ENCODE assay signal across 24 cellular contexts in the genomic region with DNA sequence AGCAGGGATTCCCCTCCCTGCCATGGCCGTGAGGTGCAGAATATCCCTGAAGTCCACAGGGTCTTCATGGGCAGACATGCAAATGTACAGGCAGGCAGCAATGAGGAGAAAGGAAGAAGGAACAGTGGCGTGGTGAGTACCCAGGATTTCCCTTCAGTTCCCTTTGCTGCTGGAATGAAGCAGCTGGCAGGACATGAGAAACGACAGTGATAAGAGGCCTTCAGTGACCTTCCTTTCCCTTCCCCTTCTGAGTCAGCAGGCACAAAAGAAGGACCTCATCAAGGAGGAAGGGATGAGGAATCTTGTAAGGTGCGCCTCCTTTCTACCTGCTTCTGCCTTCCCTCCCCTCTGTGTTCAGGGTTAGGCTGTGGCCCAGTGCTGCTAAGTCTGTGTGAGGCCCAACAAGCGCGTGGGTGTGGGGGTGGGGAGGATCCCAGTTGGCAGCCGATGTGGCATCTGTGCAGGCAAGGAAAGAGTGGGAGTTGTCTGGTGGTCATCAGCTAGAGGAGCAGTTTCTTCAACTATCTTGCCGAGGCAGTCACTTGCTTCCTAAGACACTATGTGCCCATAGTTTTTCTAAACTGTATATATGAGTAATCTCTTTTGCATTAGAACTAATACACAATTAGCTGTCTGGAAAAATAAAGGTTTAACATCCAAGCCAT. TPM values are rescaled to one million over a fixed set of nuclear protein-coding genes. Genes with fewer than 3 reads are reported as not detected.
DNase-seq lines count a peak whose midpoint lies in the region; ATAC-seq, FAIRE-seq and TF ChIP-seq lines count a peak whose summit lies in the region.
"Had no signal": no experiment of that assay in that cellular context is flagged by ENCODE, and none has a peak within 500 bp of the region (broad histone marks: within the 10 kb centered on the region; RNA-seq: fewer than 3 reads in every experiment).

No MANE protein-coding gene starts in this region.

- H3K27me3 Mint-ChIP-seq in astrocyte (ENCODE audit: low read depth, unreplicated experiment), result no peaks in the 10 kb centered on the region
- H3K27me3 Mint-ChIP-seq in activated CD8-positive, alpha-beta memory T cell treated with anti-CD3 and anti-CD28 coated beads, Interleukin-2, amount 10 ng/mL, durations not matched to agents 7 days and 5 days, result no peaks in the 10 kb centered on the region
- H3K27me3 Mint-ChIP-seq: activated naive CD8-positive, alpha-beta T cell treated with anti-CD3 and anti-CD28 coated beads, Interleukin-2, amount 10 ng/mL, durations not matched to agents 7 days and 5 days; CD4-positive, alpha-beta memory T cell; naive thymus-derived CD4-positive, alpha-beta T cell; stimulated activated naive B cell treated with anti-CD40 and anti-IgM and Interleukin-4, amounts not matched to agents 10 μg/mL and 1 μg/mL and 100 μg/mL, for 72 hours had no signal

- no peak overlapping the region for H2BK15ac ChIP-seq in neuronal stem cell (ENCODE audit: low read length)

- H3K4me1 Mint-ChIP-seq in astrocyte (ENCODE audit: low read depth, unreplicated experiment), result peaks cover 33% of the 10 kb centered on the region
- no peaks in the 10 kb centered on the region for H3K4me1 Mint-ChIP-seq in activated CD8-positive, alpha-beta memory T cell treated with anti-CD3 and anti-CD28 coated beads, Interleukin-2, amount 10 ng/mL, durations not matched to agents 7 days and 5 days
- H3K4me1 Mint-ChIP-seq: activated naive CD8-positive, alpha-beta T cell treated with anti-CD3 and anti-CD28 coated beads, Interleukin-2, amount 10 ng/mL, durations not matched to agents 7 days and 5 days; stimulated activated naive B cell treated with anti-CD40 and anti-IgM and Interleukin-4, amounts not matched to agents 10 μg/mL and 1 μg/mL and 100 μg/mL, for 72 hours had no signal

- no peak overlapping the region for H4K91ac ChIP-seq in neuronal stem cell (ENCODE audit: low read depth, low read length, poor library complexity)

- H3K4ac ChIP-seq in neuronal stem cell (ENCODE audit: low read length), result no peak overlapping the region

- TF ChIP-seq CTCF in astrocyte (IDR thresholded peaks at IDR 0.05; ENCODE audit: insufficient read depth, low read depth, low read length) (no peak), heart right ventricle (IDR thresholded peaks at IDR 0.05) (no peak)

- H3K79me2 ChIP-seq in astrocyte (ENCODE audit: insufficient read depth, low read length), result peaks cover 10% of the 10 kb centered on the region

- peaks cover 17% of the 10 kb centered on the region for H3K36me3 ChIP-seq in astrocyte (ENCODE audit: insufficient read depth, low read length)
- H3K36me3 ChIP-seq in heart right ventricle, result peaks cover 0 to 94% (median 17%) of the 10 kb centered on the region in 9 donors
- H3K36me3 ChIP-seq in neuronal stem cell (replicated peaks in 1 of 2; ENCODE audit: control insufficient read depth in 2 of 2, insufficient read depth in 2 of 2, low read length in 2 of 2), result peaks cover 13 to 96% of the 10 kb centered on the region in 2 donors

- H3K4me1 ChIP-seq in astrocyte (ENCODE audit: insufficient read depth, low read length) (peaks cover 4% of the 10 kb centered on the region), heart right ventricle (peaks cover 10 to 52% (median 31%) of the 10 kb centered on the region in 9 donors), neuronal stem cell (ENCODE audit: control insufficient read depth in 2 of 2, insufficient read depth in 1 of 2, low read depth in 1 of 2, low read length in 2 of 2) (no peaks in the 10 kb centered on the region)

- H3K18ac ChIP-seq in neuronal stem cell (ENCODE audit: low read length), result peak overlapping the region; percentile 3

- no peak overlapping the region for H2BK120ac ChIP-seq in neuronal stem cell (ENCODE audit: low read depth, low read length)

- WGBS in heart right ventricle, 2 donors, result 54 to 63% methylated on average over 8 of the region's 8 CpGs
- WGBS in neuronal stem cell (ENCODE audit: extremely low coverage in 2 of 2, insufficient read length in 2 of 2, insufficient replicate concordance in 1 of 2), 2 donors, result no CpG with 5 or more reads among the region's 8 CpGs

- H3K4me3 Mint-ChIP-seq in astrocyte (ENCODE audit: unreplicated experiment), result peak overlapping the region; percentile 51
- no peak overlapping the region for H3K4me3 Mint-ChIP-seq in activated CD8-positive, alpha-beta memory T cell treated with anti-CD3 and anti-CD28 coated beads, Interleukin-2, amount 10 ng/mL, durations not matched to agents 7 days and 5 days
- H3K4me3 Mint-ChIP-seq: activated naive CD8-positive, alpha-beta T cell treated with anti-CD3 and anti-CD28 coated beads, Interleukin-2, amount 10 ng/mL, durations not matched to agents 7 days and 5 days; activated T-cell treated with anti-CD3 and anti-CD28 coated beads, Interleukin-2, amount 50 U/mL, for 72 hours; CD4-positive, alpha-beta memory T cell; naive thymus-derived CD4-positive, alpha-beta T cell; stimulated activated naive B cell treated with anti-CD40 and anti-IgM and Interleukin-4, amounts not matched to agents 10 μg/mL and 1 μg/mL and 100 μg/mL, for 72 hours had no signal

- H3K36me3 Mint-ChIP-seq in astrocyte (ENCODE audit: low read depth, unreplicated experiment), result peaks cover 22% of the 10 kb centered on the region
- H3K36me3 Mint-ChIP-seq in activated CD8-positive, alpha-beta memory T cell treated with anti-CD3 and anti-CD28 coated beads, Interleukin-2, amount 10 ng/mL, durations not matched to agents 7 days and 5 days, result peaks cover 17% of the 10 kb centered on the region

- no peak overlapping the region for H2BK5ac ChIP-seq in neuronal stem cell (ENCODE audit: low read length)

- no peak overlapping the region for H2BK12ac ChIP-seq in neuronal stem cell (ENCODE audit: low read length)

- ATAC-seq in heart right ventricle, result peak in 7 of 8 donors; percentile 15 to 84 (median 53)
- no peak for ATAC-seq in activated CD8-positive, alpha-beta memory T cell treated with anti-CD3 and anti-CD28 coated beads, Interleukin-2, amount 10 ng/mL, durations not matched to agents 7 days and 5 days
- ATAC-seq in activated CD4-positive, CD25-positive, alpha-beta regulatory T cell treated with anti-CD3 and anti-CD28 coated beads, Interleukin-2, amount 50 U/mL, for 24 hours, result no peak
- no peak for ATAC-seq in GM21367 (IDR thresholded peaks at IDR 0.05; ENCODE audit: unreplicated experiment)
- ATAC-seq: activated T-cell treated with anti-CD3 and anti-CD28 coated beads, Interleukin-2, amount 50 U/mL, for 72 hours; naive thymus-derived CD4-positive, alpha-beta T cell; psoas muscle; stimulated activated naive B cell treated with anti-CD40 and anti-IgM and Interleukin-4, amounts not matched to agents 10 μg/mL and 1 μg/mL and 100 μg/mL, for 72 hours had no signal

- H2AFZ ChIP-seq in astrocyte (ENCODE audit: low read depth, low read length) (no peak overlapping the region), neuronal stem cell (ENCODE audit: low read length) (no peak overlapping the region)

- intact Hi-C loops in heart right ventricle (cut with DNase I), result no loop called here

- no peaks in the 10 kb centered on the region for H4K20me1 ChIP-seq in astrocyte (ENCODE audit: insufficient read depth, low read length)

- peak overlapping the region; percentile 23 for H3K14ac ChIP-seq in neuronal stem cell (ENCODE audit: low read length)

- no peak overlapping the region for H3K4me3 ChIP-seq in astrocyte (ENCODE audit: insufficient read depth, low read depth, low read length)
- no peak overlapping the region for H3K4me3 ChIP-seq in heart right ventricle
- no peak overlapping the region for H3K4me3 ChIP-seq in neuronal stem cell (ENCODE audit: low read length in 2 of 2)
- H3K4me3 ChIP-seq: psoas muscle, SK-N-MC had no signal

- no peak overlapping the region for H2AK5ac ChIP-seq in neuronal stem cell (ENCODE audit: low read depth, low read length)

- DNase-seq in HCEC 1CT (peak; percentile 25), astrocyte (ENCODE audit: low read depth) (no peak), heart right ventricle (no peak), neuronal stem cell (ENCODE audit: low spot score) (no peak), NOMO-1 treated with DMSO at 0.1 percent for 48 hours (lab: John Stamatoyannopoulos, UW; ENCODE audit: unreplicated experiment) (no peak)
- DNase-seq in activated CD8-positive, alpha-beta memory T cell treated with anti-CD3 and anti-CD28 coated beads, Interleukin-2, amount 10 ng/mL, durations not matched to agents 7 days and 5 days, result no peak
- DNase-seq: ACHN; activated naive CD8-positive, alpha-beta T cell treated with anti-CD3 and anti-CD28 coated beads, Interleukin-2, amount 10 ng/mL, durations not matched to agents 7 days and 5 days; activated T-cell treated with anti-CD3 and anti-CD28 coated beads, Interleukin-2, amount 50 U/mL, for 72 hours; CD4-positive, alpha-beta memory T cell; central memory CD4-positive, alpha-beta T cell; effector CD8-positive, alpha-beta T cell; naive thymus-derived CD4-positive, alpha-beta T cell; NCI-H1417; NCI-H2171; NCI-H69; psoas muscle; stimulated activated naive B cell treated with anti-CD40 and anti-IgM and Interleukin-4, amounts not matched to agents 10 μg/mL and 1 μg/mL and 100 μg/mL, for 72 hours; T1000 had no signal

- H3K27ac Mint-ChIP-seq in astrocyte (ENCODE audit: unreplicated experiment), result no peak overlapping the region
- no peak overlapping the region for H3K27ac Mint-ChIP-seq in activated CD8-positive, alpha-beta memory T cell treated with anti-CD3 and anti-CD28 coated beads, Interleukin-2, amount 10 ng/mL, durations not matched to agents 7 days and 5 days
- H3K27ac Mint-ChIP-seq: activated naive CD8-positive, alpha-beta T cell treated with anti-CD3 and anti-CD28 coated beads, Interleukin-2, amount 10 ng/mL, durations not matched to agents 7 days and 5 days; activated T-cell treated with anti-CD3 and anti-CD28 coated beads, Interleukin-2, amount 50 U/mL, for 72 hours; CD4-positive, alpha-beta memory T cell; stimulated activated naive B cell treated with anti-CD40 and anti-IgM and Interleukin-4, amounts not matched to agents 10 μg/mL and 1 μg/mL and 100 μg/mL, for 72 hours had no signal

- H3K4me2 ChIP-seq in astrocyte (ENCODE audit: low read length) (no peak overlapping the region), neuronal stem cell (ENCODE audit: insufficient read depth, low read length, poor library complexity, severe bottlenecking) (no peak overlapping the region)

- no peaks in the 10 kb centered on the region for H3K9me3 ChIP-seq in astrocyte (ENCODE audit: insufficient read depth, low read depth, low read length)
- no peaks in the 10 kb centered on the region for H3K9me3 ChIP-seq in heart right ventricle
- H3K9me3 ChIP-seq in neuronal stem cell (replicated peaks in 1 of 2; ENCODE audit: control insufficient read depth in 2 of 2, insufficient read depth in 1 of 2, low read depth in 1 of 2, low read length in 2 of 2), result peaks cover 0 to 4% of the 10 kb centered on the region in 2 donors
- H3K9me3 ChIP-seq: psoas muscle had no signal

- H3K27ac ChIP-seq in astrocyte (ENCODE audit: low read depth, low read length), result no peak overlapping the region
- peak overlapping the region in 6 of 10 donors; percentile 5 to 76 (median 40) for H3K27ac ChIP-seq in heart right ventricle
- no peak overlapping the region for H3K27ac ChIP-seq in neuronal stem cell (replicated peaks; ENCODE audit: low read length)
- H3K27ac ChIP-seq: psoas muscle, SK-N-MC had no signal

- CTCF ChIA-PET in activated CD8-positive, alpha-beta memory T cell treated with anti-CD3 and anti-CD28 coated beads, Interleukin-2, amount 10 ng/mL, durations not matched to agents 7 days and 5 days (lab: Charles Lee), result interaction anchor here (1.2 kb wide), 1 partner anchor 12 kb away, joined by 3 read pairs; no protein-coding TSS in a partner anchor

- no peak overlapping the region for H4K8ac ChIP-seq in neuronal stem cell (ENCODE audit: low read depth, low read length)

- no peak for FAIRE-seq in astrocyte (lab: Jason Lieb, UNC)
- FAIRE-seq: GM18507 had no signal

- no peak overlapping the region for H3K9ac ChIP-seq in astrocyte (ENCODE audit: low read length)
- no peak overlapping the region for H3K9ac ChIP-seq in neuronal stem cell (ENCODE audit: low read depth, low read length, poor library complexity)

- no peaks in the 10 kb centered on the region for H3K27me3 ChIP-seq in astrocyte (ENCODE audit: insufficient read depth, low read length)
- H3K27me3 ChIP-seq in heart right ventricle, result no peaks in the 10 kb centered on the region
- H3K27me3 ChIP-seq in neuronal stem cell (ENCODE audit: control insufficient read depth in 3 of 3, insufficient read depth in 3 of 3, low read depth in 1 of 3, low read length in 3 of 3), result no peaks in the 10 kb centered on the region

- H3K79me1 ChIP-seq in neuronal stem cell (ENCODE audit: low read depth, low read length), result no peaks in the 10 kb centered on the region

- H3K23ac ChIP-seq in neuronal stem cell (ENCODE audit: low read depth, low read length, poor library complexity), result no peak overlapping the region

- no peaks in the 10 kb centered on the region for H3K9me3 Mint-ChIP-seq in astrocyte (ENCODE audit: unreplicated experiment)
- H3K9me3 Mint-ChIP-seq in activated CD8-positive, alpha-beta memory T cell treated with anti-CD3 and anti-CD28 coated beads, Interleukin-2, amount 10 ng/mL, durations not matched to agents 7 days and 5 days (ENCODE audit: low read depth), result no peaks in the 10 kb centered on the region
- H3K9me3 Mint-ChIP-seq: activated naive CD8-positive, alpha-beta T cell treated with anti-CD3 and anti-CD28 coated beads, Interleukin-2, amount 10 ng/mL, durations not matched to agents 7 days and 5 days; activated T-cell treated with anti-CD3 and anti-CD28 coated beads, Interleukin-2, amount 50 U/mL, for 72 hours; CD4-positive, alpha-beta memory T cell; naive thymus-derived CD4-positive, alpha-beta T cell; stimulated activated naive B cell treated with anti-CD40 and anti-IgM and Interleukin-4, amounts not matched to agents 10 μg/mL and 1 μg/mL and 100 μg/mL, for 72 hours had no signal

RNA-seq across cellular contexts. Expression of gene CILK1, which starts 25.9 kb away (rescaled TPM):
- 15.6 and 17.4 TPM in 2 replicates for total RNA-seq in astrocyte
- total RNA-seq in heart right ventricle, result 10 to 100 TPM in 5 of 10 donors, 1 to 10 TPM in 5; 6.6 to 14.4 (median 10.2) TPM
- 1 to 10 TPM; 1.1 to 4.5 TPM for polyA plus RNA-seq in heart right ventricle
- 9.4 TPM for polyA plus RNA-seq in neuronal stem cell (2013, experiment 1 of 2)
- 9.4 TPM for polyA plus RNA-seq in neuronal stem cell (2013, experiment 2 of 2)
- 1 to 10 TPM; 5.9 to 7.5 TPM for total RNA-seq in activated CD8-positive, alpha-beta memory T cell treated with anti-CD3 and anti-CD28 coated beads, Interleukin-2, amount 10 ng/mL, durations not matched to agents 7 days and 5 days

RNA-seq across cellular contexts. Expression of gene FBXO9, which starts 29.5 kb away (rescaled TPM):
- total RNA-seq in astrocyte (72.6 and 80.2 TPM in 2 replicates), heart right ventricle (10 to 100 TPM; 46.5 to 80.8 (median 63.0) TPM)
- polyA plus RNA-seq in heart right ventricle, result 10 to 100 TPM; 16.8 to 34.0 TPM
- polyA plus RNA-seq in neuronal stem cell (2013, experiment 1 of 2), result 29.1 TPM
- 29.4 TPM for polyA plus RNA-seq in neuronal stem cell (2013, experiment 2 of 2)
- 10 to 100 TPM; 61.8 to 67.3 TPM for total RNA-seq in activated CD8-positive, alpha-beta memory T cell treated with anti-CD3 and anti-CD28 coated beads, Interleukin-2, amount 10 ng/mL, durations not matched to agents 7 days and 5 days

RNA-seq across cellular contexts. Expression of gene GSTA4, which starts 40.6 kb away (rescaled TPM):
- 10.9 and 12.0 TPM in 2 replicates for total RNA-seq in astrocyte
- 10 to 100 TPM in 8 of 10 donors, 1 to 10 TPM in 2; 9.4 to 16.3 (median 12.0) TPM for total RNA-seq in heart right ventricle
- polyA plus RNA-seq in heart right ventricle, result 10 to 100 TPM in 1 of 2 donors, 1 to 10 TPM in 1; 9.9 to 14.3 TPM
- 55.7 TPM for polyA plus RNA-seq in neuronal stem cell (2013, experiment 1 of 2)
- 55.9 TPM for polyA plus RNA-seq in neuronal stem cell (2013, experiment 2 of 2)
- 1 to 10 TPM; 2.9 to 5.8 TPM for total RNA-seq in activated CD8-positive, alpha-beta memory T cell treated with anti-CD3 and anti-CD28 coated beads, Interleukin-2, amount 10 ng/mL, durations not matched to agents 7 days and 5 days
- total RNA-seq: CD4-positive, alpha-beta memory T cell; HT1080 had no signal

Comparison
In these comparisons a context has a peak if more than half of its experiments do, and no peak if none do; other contexts are left out.
1. H3K27ac ChIP-seq: peak in heart right ventricle (6 of 10); none in astrocyte (single experiment) and neuronal stem cell (single experiment).
2. ATAC-seq: peak in heart right ventricle (7 of 8); none in activated CD8-positive, alpha-beta memory T cell treated with anti-CD3 and anti-CD28 coated beads, Interleukin-2, amount 10 ng/mL, durations not matched to agents 7 days and 5 days (single experiment), activated CD4-positive, CD25-positive, alpha-beta regulatory T cell treated with anti-CD3 and anti-CD28 coated beads, Interleukin-2, amount 50 U/mL, for 24 hours (0 of 2) and GM21367 (single experiment).